In the genomic region with DNA sequence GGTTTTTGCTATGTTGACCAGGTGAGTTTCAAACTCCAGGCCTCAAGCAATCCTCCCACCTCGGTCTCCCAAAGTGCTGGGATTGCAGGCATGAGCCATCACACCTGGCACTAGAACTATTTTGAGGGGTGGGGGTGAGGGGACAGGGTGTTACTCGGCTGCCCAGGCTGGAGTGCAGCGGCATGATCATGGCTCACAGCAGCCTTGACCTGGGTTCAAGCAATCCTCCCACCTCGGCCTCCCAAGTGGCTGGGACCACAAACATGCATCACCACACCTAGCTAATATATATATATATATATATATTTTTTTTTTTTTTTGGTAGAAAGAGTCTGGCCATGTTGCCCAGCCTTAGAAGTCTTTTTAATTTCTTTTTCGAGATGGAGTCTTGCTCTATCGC, we compare ENCODE assay signal across 1 cellular context.
TF ChIP-seq lines count a peak whose summit lies in the region.

No MANE protein-coding gene starts in this region.

TF ChIP-seq in K562, 482 proteins besides CTCF, POLR2A, EP300 and RAD21:
- TF ChIP-seq BRD4 (IDR thresholded peaks at IDR 0.05) (no peak), SUPT5H (IDR thresholded peaks at IDR 0.05) (no peak)
- TF ChIP-seq, protein P1, sequence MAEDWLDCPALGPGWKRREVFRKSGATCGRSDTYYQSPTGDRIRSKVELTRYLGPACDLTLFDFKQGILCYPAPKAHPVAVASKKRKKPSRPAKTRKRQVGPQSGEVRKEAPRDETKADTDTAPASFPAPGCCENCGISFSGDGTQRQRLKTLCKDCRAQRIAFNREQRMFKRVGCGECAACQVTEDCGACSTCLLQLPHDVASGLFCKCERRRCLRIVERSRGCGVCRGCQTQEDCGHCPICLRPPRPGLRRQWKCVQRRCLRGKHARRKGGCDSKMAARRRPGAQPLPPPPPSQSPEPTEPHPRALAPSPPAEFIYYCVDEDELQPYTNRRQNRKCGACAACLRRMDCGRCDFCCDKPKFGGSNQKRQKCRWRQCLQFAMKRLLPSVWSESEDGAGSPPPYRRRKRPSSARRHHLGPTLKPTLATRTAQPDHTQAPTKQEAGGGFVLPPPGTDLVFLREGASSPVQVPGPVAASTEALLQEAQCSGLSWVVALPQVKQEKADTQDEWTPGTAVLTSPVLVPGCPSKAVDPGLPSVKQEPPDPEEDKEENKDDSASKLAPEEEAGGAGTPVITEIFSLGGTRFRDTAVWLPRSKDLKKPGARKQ (CRISPR knock-in tag; IDR thresholded peaks at IDR 0.05) = no peak
